ENCODE assay signal across 25 cellular contexts in genomic region chr10:84428711-84429110, GRCh38.
DNase-seq lines count a peak whose midpoint lies in the region; ATAC-seq and TF ChIP-seq lines count a peak whose summit lies in the region.
"Had no signal": no experiment of that assay in that cellular context is flagged by ENCODE, and none has a peak within 500 bp of the region (broad histone marks: within the 10 kb centered on the region; RNA-seq: fewer than 3 reads in every experiment).

No MANE protein-coding gene starts in this region.

- no peak overlapping the region for H3K4me3 ChIP-seq in choroid plexus epithelial cell (ENCODE audit: low read depth, low read length)
- H3K4me3 ChIP-seq in smooth muscle cell = no peak overlapping the region
- H3K4me3 ChIP-seq: GM23338 had no signal

- no peak for DNase-seq in activated naive CD8-positive, alpha-beta T cell treated with anti-CD3 and anti-CD28 coated beads, Interleukin-2, amount 50 U/mL, for 24 hours
- peak; percentile 42 for DNase-seq in NCI-H226
- DNase-seq in choroid plexus epithelial cell (ENCODE audit: low read depth) = peak; percentile 23
- no peak for DNase-seq in smooth muscle cell (lab: John Stamatoyannopoulos, UW; ENCODE audit: unreplicated experiment)
- no peak for DNase-seq in activated CD4-positive, alpha-beta T cell treated with anti-CD3 and anti-CD28 coated beads, Interleukin-2, amount 50 U/mL, for 1 hour
- no peak for DNase-seq in activated CD4-positive, alpha-beta T cell treated with anti-CD3 and anti-CD28 coated beads for 36 hours
- DNase-seq in midbrain (lab: John Stamatoyannopoulos, UW) = no peak
- DNase-seq: BE2C, DMS153, DND-41, HCEC 1CT, MM.1S, NCI-H2029 treated with DMSO at 0.1 percent for 48 hours, NCI-H2227 treated with DMSO at 0.1 percent for 48 hours, NCI-H510A, NCI-H69, SHP77 had no signal

- no peak for ATAC-seq in activated naive CD8-positive, alpha-beta T cell treated with anti-CD3 and anti-CD28 coated beads, Interleukin-2, amount 50 U/mL, for 24 hours
- ATAC-seq in activated CD4-positive, alpha-beta T cell treated with anti-CD3 and anti-CD28 coated beads for 36 hours = no peak
- ATAC-seq: GM23338, Panc1 had no signal

- TF ChIP-seq CTCF in choroid plexus epithelial cell (conservative IDR thresholded peaks at IDR 0.05; ENCODE audit: low read depth, low read length) = no peak
- TF ChIP-seq CTCF in smooth muscle cell (IDR thresholded peaks at IDR 0.05; ENCODE audit: borderline replicate concordance, insufficient read depth, poor library complexity, severe bottlenecking) = no peak

- H3K36me3 Mint-ChIP-seq in activated naive CD8-positive, alpha-beta T cell = peaks cover 15% of the 10 kb centered on the region
- peaks cover 19% of the 10 kb centered on the region for H3K36me3 Mint-ChIP-seq in activated naive CD8-positive, alpha-beta T cell treated with anti-CD3 and anti-CD28 coated beads, Interleukin-2, amount 50 U/mL, for 24 hours (ENCODE audit: low read depth)
- H3K36me3 Mint-ChIP-seq in activated CD4-positive, alpha-beta T cell treated with anti-CD3 and anti-CD28 coated beads for 36 hours (ENCODE audit: low read depth) = peaks cover 13% of the 10 kb centered on the region
- H3K36me3 Mint-ChIP-seq: IgD-negative memory B cell had no signal

- 96% methylated on average over 2 of the region's 2 CpGs for WGBS in smooth muscle cell (ENCODE audit: low lambda C conversion rate)

- peak overlapping the region; percentile 54 for H3K27ac Mint-ChIP-seq in activated naive CD8-positive, alpha-beta T cell
- no peak overlapping the region for H3K27ac Mint-ChIP-seq in activated naive CD8-positive, alpha-beta T cell treated with anti-CD3 and anti-CD28 coated beads, Interleukin-2, amount 50 U/mL, for 24 hours
- no peak overlapping the region for H3K27ac Mint-ChIP-seq in activated CD4-positive, alpha-beta T cell treated with anti-CD3 and anti-CD28 coated beads for 36 hours
- H3K27ac Mint-ChIP-seq: GM23338 had no signal

- no peaks in the 10 kb centered on the region for H3K27me3 ChIP-seq in smooth muscle cell (ENCODE audit: low read depth)
- H3K27me3 ChIP-seq: BE2C had no signal

- H3K4me3 Mint-ChIP-seq in activated naive CD8-positive, alpha-beta T cell = no peak overlapping the region
- no peak overlapping the region for H3K4me3 Mint-ChIP-seq in activated naive CD8-positive, alpha-beta T cell treated with anti-CD3 and anti-CD28 coated beads, Interleukin-2, amount 50 U/mL, for 24 hours
- no peak overlapping the region for H3K4me3 Mint-ChIP-seq in activated CD4-positive, alpha-beta T cell treated with anti-CD3 and anti-CD28 coated beads for 36 hours
- H3K4me3 Mint-ChIP-seq: CD14-positive monocyte, GM23338, IgD-negative memory B cell had no signal

- no peak overlapping the region for H3K4me2 ChIP-seq in smooth muscle cell
- H3K4me2 ChIP-seq: GM23338, KMS-11 had no signal

- no peaks in the 10 kb centered on the region for H3K36me3 ChIP-seq in smooth muscle cell (ENCODE audit: low read depth)
- H3K36me3 ChIP-seq: BE2C had no signal

- H3K27ac ChIP-seq in smooth muscle cell (ENCODE audit: low read depth) = peak overlapping the region; percentile 29
- H3K27ac ChIP-seq: 22Rv1, KMS-11, RWPE1 had no signal

- peaks cover 25% of the 10 kb centered on the region for H3K4me1 ChIP-seq in smooth muscle cell (ENCODE audit: low read depth)
- H3K4me1 ChIP-seq: BE2C had no signal

- H3K27me3 Mint-ChIP-seq in activated naive CD8-positive, alpha-beta T cell = no peaks in the 10 kb centered on the region
- H3K27me3 Mint-ChIP-seq in activated naive CD8-positive, alpha-beta T cell treated with anti-CD3 and anti-CD28 coated beads, Interleukin-2, amount 50 U/mL, for 24 hours = no peaks in the 10 kb centered on the region
- no peaks in the 10 kb centered on the region for H3K27me3 Mint-ChIP-seq in activated CD4-positive, alpha-beta T cell treated with anti-CD3 and anti-CD28 coated beads for 36 hours
- H3K27me3 Mint-ChIP-seq: IgD-negative memory B cell had no signal

- H4K20me1 ChIP-seq in smooth muscle cell (ENCODE audit: low read depth) = peaks cover 25% of the 10 kb centered on the region

- H2AFZ ChIP-seq in smooth muscle cell (ENCODE audit: low read depth) = no peak overlapping the region
- H2AFZ ChIP-seq: GM23338 had no signal

- H3K9me3 ChIP-seq in smooth muscle cell (replicated peaks; ENCODE audit: low read depth) = no peaks in the 10 kb centered on the region
- H3K9me3 ChIP-seq: BE2C had no signal

- CTCF ChIA-PET in activated CD4-positive, alpha-beta T cell treated with anti-CD3 and anti-CD28 coated beads for 36 hours (lab: Charles Lee) = interaction anchor here (0.7 to 4.7 kb wide), 4 partner anchors 10 to 161 kb away, joined by 3 to 30 read pairs (median 4); no protein-coding TSS in a partner anchor

- H3K9me3 Mint-ChIP-seq in activated naive CD8-positive, alpha-beta T cell (ENCODE audit: low read depth) = no peaks in the 10 kb centered on the region
- H3K9me3 Mint-ChIP-seq in activated naive CD8-positive, alpha-beta T cell treated with anti-CD3 and anti-CD28 coated beads, Interleukin-2, amount 50 U/mL, for 24 hours = no peaks in the 10 kb centered on the region
- H3K9me3 Mint-ChIP-seq in activated CD4-positive, alpha-beta T cell treated with anti-CD3 and anti-CD28 coated beads for 36 hours (ENCODE audit: low read depth) = no peaks in the 10 kb centered on the region
- H3K9me3 Mint-ChIP-seq: CD14-positive monocyte, IgD-negative memory B cell had no signal

- no peak overlapping the region for H3K9ac ChIP-seq in smooth muscle cell (ENCODE audit: low read depth)
- H3K9ac ChIP-seq: KMS-11 had no signal

- POLR2A ChIA-PET in activated CD4-positive, alpha-beta T cell treated with anti-CD3 and anti-CD28 coated beads for 36 hours (lab: Charles Lee) = no interaction called here

- H3K79me2 ChIP-seq in smooth muscle cell (ENCODE audit: low read depth) = peaks cover 70% of the 10 kb centered on the region

- peaks cover 12% of the 10 kb centered on the region for H3F3A ChIP-seq in smooth muscle cell (ENCODE audit: low read depth)

- intact Hi-C loops in activated CD4-positive, alpha-beta T cell treated with anti-CD3 and anti-CD28 coated beads for 36 hours (cut with DNase I, micrococcal nuclease) = no loop called here

- H3K4me1 Mint-ChIP-seq in activated naive CD8-positive, alpha-beta T cell (ENCODE audit: low read depth) = peaks cover 58% of the 10 kb centered on the region
- H3K4me1 Mint-ChIP-seq in activated naive CD8-positive, alpha-beta T cell treated with anti-CD3 and anti-CD28 coated beads, Interleukin-2, amount 50 U/mL, for 24 hours = peaks cover 31% of the 10 kb centered on the region
- H3K4me1 Mint-ChIP-seq in activated CD4-positive, alpha-beta T cell treated with anti-CD3 and anti-CD28 coated beads for 36 hours = peaks cover 39% of the 10 kb centered on the region

Comparison
In these comparisons a context has a peak if more than half of its experiments do, and no peak if none do; other contexts are left out.
1. DNase-seq: peak in NCI-H226 (single experiment) and choroid plexus epithelial cell (single experiment); none in activated naive CD8-positive, alpha-beta T cell treated with anti-CD3 and anti-CD28 coated beads, Interleukin-2, amount 50 U/mL, for 24 hours (single experiment), smooth muscle cell (single experiment), activated CD4-positive, alpha-beta T cell treated with anti-CD3 and anti-CD28 coated beads, Interleukin-2, amount 50 U/mL, for 1 hour (single experiment), activated CD4-positive, alpha-beta T cell treated with anti-CD3 and anti-CD28 coated beads for 36 hours (single experiment) and midbrain (single experiment).